23 cellular contexts compared by ENCODE assay signal in the genomic region with DNA sequence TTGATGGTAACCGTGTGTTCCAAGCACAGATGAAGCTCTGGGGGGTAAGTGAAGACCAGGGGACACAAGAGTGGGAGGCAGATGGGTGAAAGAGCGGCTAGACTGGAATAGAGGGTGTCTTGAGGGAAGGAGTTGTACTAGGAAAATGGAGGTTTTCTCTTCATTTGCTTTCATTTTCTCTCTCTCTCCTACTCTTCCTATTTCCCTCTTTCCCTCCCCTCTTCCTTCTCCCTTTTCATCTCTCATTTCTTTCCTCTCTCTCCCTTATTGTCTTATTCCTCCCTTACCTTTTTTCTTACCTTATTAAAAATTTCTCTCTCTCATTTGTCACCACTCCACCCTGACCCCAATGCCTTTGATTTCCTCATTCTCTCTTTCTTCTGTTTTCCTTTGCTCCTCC.
"Had no signal": no experiment of that assay in that cellular context is flagged by ENCODE, and none has a peak within 500 bp of the region (broad histone marks: within the 10 kb centered on the region; RNA-seq: fewer than 3 reads in every experiment).

No MANE protein-coding gene starts in this region.

- H3K79me2 ChIP-seq: parathyroid adenoma had no signal

- H3K9ac ChIP-seq: parathyroid adenoma had no signal

- H3K9me3 Mint-ChIP-seq: stimulated activated memory B cell treated with anti-CD40 and anti-IgM and Interleukin-4, amounts not matched to agents 10 μg/mL and 1 μg/mL and 100 μg/mL, for 72 hours; stimulated activated naive CD8-positive, alpha-beta T cell treated with anti-CD3 and anti-CD28 coated beads, Interleukin-15, Interleukin-2, amounts not matched to agents 100 ng/mL and 50 ng/mL, for 24 hours had no signal

- H3K27ac ChIP-seq: dorsolateral prefrontal cortex, heart left ventricle, parathyroid adenoma, prostate gland, right lobe of liver, tibial artery, upper lobe of left lung, uterus had no signal

- H3K9me3 ChIP-seq: heart left ventricle, prostate gland, right lobe of liver, tibial artery, upper lobe of left lung, uterus had no signal

- H3K4me1 ChIP-seq: parathyroid adenoma, prostate gland, upper lobe of left lung, uterus had no signal

- ATAC-seq: heart left ventricle; left colon; left ventricle myocardium superior; right lobe of liver; stimulated activated memory B cell treated with anti-CD40 and anti-IgM and Interleukin-4, amounts not matched to agents 10 μg/mL and 1 μg/mL and 100 μg/mL, for 72 hours had no signal

- H3K4me3 Mint-ChIP-seq: naive B cell; stimulated activated memory B cell treated with anti-CD40 and anti-IgM and Interleukin-4, amounts not matched to agents 10 μg/mL and 1 μg/mL and 100 μg/mL, for 72 hours; stimulated activated naive CD8-positive, alpha-beta T cell treated with anti-CD3 and anti-CD28 coated beads, Interleukin-15, Interleukin-2, amounts not matched to agents 100 ng/mL and 50 ng/mL, for 24 hours had no signal

- H2AFZ ChIP-seq: parathyroid adenoma had no signal

- H3K36me3 Mint-ChIP-seq: naive B cell had no signal

- H3K36me3 ChIP-seq: prostate gland, uterus had no signal

- H3K4me3 ChIP-seq: dorsolateral prefrontal cortex, lung, prostate gland, right lobe of liver, tibial artery, upper lobe of left lung, uterus had no signal

- DNase-seq: dorsolateral prefrontal cortex; effector CD8-positive, alpha-beta T cell; foreskin melanocyte; heart left ventricle; hippocampal formation; left colon; left ventricle myocardium superior; mesenchymal stem cell; midbrain; naive B cell; occipital lobe; right lobe of liver; stimulated activated CD4-positive, alpha-beta T cell treated with anti-CD3 and anti-CD28 coated beads, Interleukin-4, amount 100 ng/mL, for 1 hour; stimulated activated CD8-positive, alpha-beta memory T cell treated with anti-CD3 and anti-CD28 coated beads, Interleukin-4, amount 100 ng/mL, for 48 hours; tibial artery; upper lobe of left lung; uterus had no signal

- H3K27me3 ChIP-seq: heart left ventricle, right lobe of liver, tibial artery, upper lobe of left lung, uterus had no signal

- H3K27me3 Mint-ChIP-seq: naive B cell; stimulated activated memory B cell treated with anti-CD40 and anti-IgM and Interleukin-4, amounts not matched to agents 10 μg/mL and 1 μg/mL and 100 μg/mL, for 72 hours; stimulated activated naive CD8-positive, alpha-beta T cell treated with anti-CD3 and anti-CD28 coated beads, Interleukin-15, Interleukin-2, amounts not matched to agents 100 ng/mL and 50 ng/mL, for 24 hours had no signal

- H3K4me1 Mint-ChIP-seq: naive B cell had no signal

- H3K27ac Mint-ChIP-seq: nephron; stimulated activated memory B cell treated with anti-CD40 and anti-IgM and Interleukin-4, amounts not matched to agents 10 μg/mL and 1 μg/mL and 100 μg/mL, for 72 hours; stimulated activated naive CD8-positive, alpha-beta T cell treated with anti-CD3 and anti-CD28 coated beads, Interleukin-15, Interleukin-2, amounts not matched to agents 100 ng/mL and 50 ng/mL, for 24 hours had no signal
